ENCODE assay signal across 12 cellular contexts in genomic region chr3:38040400-38040799, GRCh38. TPM values are rescaled to one million over a fixed set of nuclear protein-coding genes. Genes with fewer than 3 reads are reported as not detected.
DNase-seq lines count a peak whose midpoint lies in the region; ATAC-seq and TF ChIP-seq lines count a peak whose summit lies in the region.
"Had no signal": no experiment of that assay in that cellular context is flagged by ENCODE, and none has a peak within 500 bp of the region (broad histone marks: within the 10 kb centered on the region; RNA-seq: fewer than 3 reads in every experiment).

No MANE protein-coding gene starts in this region.

- no peak for DNase-seq in activated T-cell treated with anti-CD3 and anti-CD28 coated beads, Interleukin-2, amount 50 U/mL, for 72 hours
- DNase-seq in activated T-cell treated with anti-CD3 and anti-CD28 coated beads for 4 hours (no peak), left colon (peak; percentile 39 to 53), testis (no peak), mesenchymal stem cell (no peak), NCI-H748 treated with DMSO at 0.1 percent for 48 hours (lab: John Stamatoyannopoulos, UW) (no peak)
- DNase-seq in activated T-helper 1 cell treated with anti-CD3 and anti-CD28 coated beads, Interleukin-12 subunit alpha, Interleukin-12 subunit beta, Interleukin-2, Interleukin-4 antibody, amounts not matched to agents 30 ng/mL and 10 ng/mL and 1 ng/mL, durations not matched to agents 14 hours and 24 hours and 36 hours (ENCODE audit: low spot score): no peak
- DNase-seq: NCI-H1436, NCI-H510A had no signal

- intact Hi-C loops in activated T-helper 1 cell treated with anti-CD3 and anti-CD28 coated beads, Interleukin-12 subunit alpha, Interleukin-12 subunit beta, Interleukin-2, Interleukin-4 antibody, amounts not matched to agents 30 ng/mL and 10 ng/mL and 1 ng/mL, durations not matched to agents 14 hours and 24 hours and 36 hours (cut with micrococcal nuclease): no loop called here
- intact Hi-C loops in left colon (cut with DNase I, micrococcal nuclease): loop anchor here in 1 of 2 donors (10.0 kb wide), 1 partner anchor 64 kb away; no protein-coding TSS in a partner anchor
- intact Hi-C loops in testis (cut with DNase I; ENCODE audit: low total_unique reads): no loop called here

- H3K27ac Mint-ChIP-seq in activated T-cell treated with anti-CD3 and anti-CD28 coated beads, Interleukin-2, amount 50 U/mL, for 72 hours: no peak overlapping the region
- peak overlapping the region; percentile 93 for H3K27ac Mint-ChIP-seq in activated T-helper 1 cell treated with anti-CD3 and anti-CD28 coated beads, Interleukin-12 subunit alpha, Interleukin-12 subunit beta, Interleukin-2, Interleukin-4 antibody, amounts not matched to agents 30 ng/mL and 10 ng/mL and 1 ng/mL, durations not matched to agents 14 hours and 24 hours and 36 hours

- H3K9me3 ChIP-seq in testis (no peaks in the 10 kb centered on the region), mesenchymal stem cell (ENCODE audit: control insufficient read depth, low read length) (no peaks in the 10 kb centered on the region)
- H3K9me3 ChIP-seq: lower lobe of right lung had no signal

- no peak overlapping the region for H3K23ac ChIP-seq in mesenchymal stem cell (ENCODE audit: low read length in 2 of 2)

- no peaks in the 10 kb centered on the region for H3K36me3 ChIP-seq in testis (ENCODE audit: low read depth, missing control alignments)
- no peaks in the 10 kb centered on the region for H3K36me3 ChIP-seq in mesenchymal stem cell (ENCODE audit: control insufficient read depth in 1 of 2, insufficient read depth in 2 of 2, low read depth in 1 of 2, low read length in 2 of 2)
- H3K36me3 ChIP-seq: lower lobe of right lung had no signal

- H3K9ac ChIP-seq in mesenchymal stem cell (ENCODE audit: low read length): no peak overlapping the region

- H3K4me1 ChIP-seq in testis: peaks cover 12% of the 10 kb centered on the region
- H3K4me1 ChIP-seq in mesenchymal stem cell (ENCODE audit: control insufficient read depth, insufficient read depth, low read depth, low read length): peaks cover 8% of the 10 kb centered on the region

- TF ChIP-seq CTCF in testis (IDR thresholded peaks at IDR 0.05): no peak

- H2BK15ac ChIP-seq in mesenchymal stem cell (ENCODE audit: low read depth, poor library complexity, severe bottlenecking): no peak overlapping the region

- no peak overlapping the region for H2BK12ac ChIP-seq in mesenchymal stem cell (ENCODE audit: low read length in 2 of 2)

- no peaks in the 10 kb centered on the region for H3K79me1 ChIP-seq in mesenchymal stem cell (replicated peaks; ENCODE audit: low read length, poor library complexity, severe bottlenecking)

- H2BK120ac ChIP-seq in mesenchymal stem cell (ENCODE audit: low read depth, low read length): no peak overlapping the region

- H3K4me1 Mint-ChIP-seq in activated T-cell treated with anti-CD3 and anti-CD28 coated beads, Interleukin-2, amount 50 U/mL, for 72 hours (ENCODE audit: low read depth): peaks cover 29% of the 10 kb centered on the region
- H3K4me1 Mint-ChIP-seq in activated T-helper 1 cell treated with anti-CD3 and anti-CD28 coated beads, Interleukin-12 subunit alpha, Interleukin-12 subunit beta, Interleukin-2, Interleukin-4 antibody, amounts not matched to agents 30 ng/mL and 10 ng/mL and 1 ng/mL, durations not matched to agents 14 hours and 24 hours and 36 hours (ENCODE audit: low read depth): peaks cover 36% of the 10 kb centered on the region

- no peak overlapping the region for H4K8ac ChIP-seq in mesenchymal stem cell (ENCODE audit: low read length)

- peaks cover 6 to 8% of the 10 kb centered on the region in 2 donors for H3K9me3 Mint-ChIP-seq in activated T-cell treated with anti-CD3 and anti-CD28 coated beads, Interleukin-2, amount 50 U/mL, for 72 hours
- peaks cover 13% of the 10 kb centered on the region for H3K9me3 Mint-ChIP-seq in activated T-helper 1 cell treated with anti-CD3 and anti-CD28 coated beads, Interleukin-12 subunit alpha, Interleukin-12 subunit beta, Interleukin-2, Interleukin-4 antibody, amounts not matched to agents 30 ng/mL and 10 ng/mL and 1 ng/mL, durations not matched to agents 14 hours and 24 hours and 36 hours

- no peak overlapping the region for H4K91ac ChIP-seq in mesenchymal stem cell (ENCODE audit: low read length)

- ATAC-seq in activated T-cell treated with anti-CD3 and anti-CD28 coated beads, Interleukin-2, amount 50 U/mL, for 72 hours (replicated peaks in 1 of 2): no peak
- ATAC-seq in left colon: peak; percentile 78
- ATAC-seq in HG02852 (IDR thresholded peaks at IDR 0.05; ENCODE audit: unreplicated experiment): no peak

- no peaks in the 10 kb centered on the region for H3K27me3 ChIP-seq in testis
- peaks cover 14 to 17% of the 10 kb centered on the region in 2 experiments for H3K27me3 ChIP-seq in mesenchymal stem cell (ENCODE audit: control insufficient read depth in 1 of 2, insufficient read depth in 1 of 2, low read length in 2 of 2)

- TF ChIP-seq POLR2A in testis (IDR thresholded peaks at IDR 0.05): no peak

- H3K4ac ChIP-seq in mesenchymal stem cell (ENCODE audit: low read depth in 1 of 2, low read length in 2 of 2): no peak overlapping the region

- peaks cover 10 to 12% of the 10 kb centered on the region in 2 donors for H3K36me3 Mint-ChIP-seq in activated T-cell treated with anti-CD3 and anti-CD28 coated beads, Interleukin-2, amount 50 U/mL, for 72 hours (ENCODE audit: insufficient read depth in 2 of 2)
- peaks cover 10% of the 10 kb centered on the region for H3K36me3 Mint-ChIP-seq in activated T-helper 1 cell treated with anti-CD3 and anti-CD28 coated beads, Interleukin-12 subunit alpha, Interleukin-12 subunit beta, Interleukin-2, Interleukin-4 antibody, amounts not matched to agents 30 ng/mL and 10 ng/mL and 1 ng/mL, durations not matched to agents 14 hours and 24 hours and 36 hours (ENCODE audit: low read depth)

- 47 to 66% methylated on average over 5 of the region's 5 CpGs for WGBS in testis, 2 donors
- WGBS in mesenchymal stem cell: 86% methylated on average over 4 of the region's 5 CpGs

- H3K27me3 Mint-ChIP-seq in activated T-cell treated with anti-CD3 and anti-CD28 coated beads, Interleukin-2, amount 50 U/mL, for 72 hours (ENCODE audit: low read depth): peaks cover 7% of the 10 kb centered on the region
- H3K27me3 Mint-ChIP-seq in activated T-helper 1 cell treated with anti-CD3 and anti-CD28 coated beads, Interleukin-12 subunit alpha, Interleukin-12 subunit beta, Interleukin-2, Interleukin-4 antibody, amounts not matched to agents 30 ng/mL and 10 ng/mL and 1 ng/mL, durations not matched to agents 14 hours and 24 hours and 36 hours (ENCODE audit: insufficient read depth): peaks cover 8% of the 10 kb centered on the region

- H3K4me3 ChIP-seq in testis (peak overlapping the region in 1 of 2 donors; percentile 55), mesenchymal stem cell (ENCODE audit: insufficient read depth in 1 of 2, low read depth in 1 of 2, low read length in 2 of 2) (no peak overlapping the region)

- H3K4me2 ChIP-seq in mesenchymal stem cell (ENCODE audit: low read length, poor library complexity, severe bottlenecking): no peak overlapping the region

- H2AK5ac ChIP-seq in mesenchymal stem cell (ENCODE audit: low read length, severe bottlenecking): no peak overlapping the region

- H3K18ac ChIP-seq in mesenchymal stem cell (ENCODE audit: low read depth in 1 of 2, low read length in 2 of 2): no peak overlapping the region

- peak overlapping the region; percentile 57 to 74 for H3K27ac ChIP-seq in testis
- H3K27ac ChIP-seq in mesenchymal stem cell (ENCODE audit: low read length, poor library complexity, severe bottlenecking): no peak overlapping the region
- H3K27ac ChIP-seq: RWPE1 had no signal

- no peak overlapping the region for H2BK5ac ChIP-seq in mesenchymal stem cell (ENCODE audit: low read depth, low read length, poor library complexity, severe bottlenecking)

- no peak overlapping the region for H3K14ac ChIP-seq in mesenchymal stem cell (ENCODE audit: low read length in 2 of 2)

- H2AFZ ChIP-seq in mesenchymal stem cell (ENCODE audit: low read depth, low read length): no peak overlapping the region

- H3K4me3 Mint-ChIP-seq in activated T-cell treated with anti-CD3 and anti-CD28 coated beads, Interleukin-2, amount 50 U/mL, for 72 hours: peak overlapping the region; percentile 86
- H3K4me3 Mint-ChIP-seq in activated T-helper 1 cell treated with anti-CD3 and anti-CD28 coated beads, Interleukin-12 subunit alpha, Interleukin-12 subunit beta, Interleukin-2, Interleukin-4 antibody, amounts not matched to agents 30 ng/mL and 10 ng/mL and 1 ng/mL, durations not matched to agents 14 hours and 24 hours and 36 hours: peak overlapping the region; percentile 75

RNA-seq across cellular contexts. Expression of gene DLEC1, which starts 1.4 kb away (rescaled TPM):
- under 1 TPM; 0.43 to 0.81 TPM for total RNA-seq in activated T-cell treated with anti-CD3 and anti-CD28 coated beads, Interleukin-2, amount 50 U/mL, for 72 hours
- 0.10 and 0.12 TPM in 2 replicates for total RNA-seq in activated T-helper 1 cell treated with anti-CD3 and anti-CD28 coated beads, Interleukin-12 subunit alpha, Interleukin-12 subunit beta, Interleukin-2, Interleukin-4 antibody, amounts not matched to agents 30 ng/mL and 10 ng/mL and 1 ng/mL, durations not matched to agents 14 hours and 24 hours and 36 hours
- total RNA-seq in left colon: 1 to 10 TPM; 1.5 to 2.1 TPM
- 10 to 100 TPM; 32.3 to 40.8 TPM for total RNA-seq in testis
- polyA plus RNA-seq in testis (ENCODE audit: insufficient read depth, low read depth, low replicate concordance): 36.9 TPM
- 0.01 TPM for polyA plus RNA-seq in mesenchymal stem cell (2013, experiment 1 of 2)
- polyA plus RNA-seq in mesenchymal stem cell (2013, experiment 2 of 2): 0.01 TPM

RNA-seq across cellular contexts. Expression of gene PLCD1, which starts 11.0 kb away (rescaled TPM):
- 10 to 100 TPM; 15.4 to 16.8 TPM for total RNA-seq in activated T-cell treated with anti-CD3 and anti-CD28 coated beads, Interleukin-2, amount 50 U/mL, for 72 hours
- 3.9 and 4.3 TPM in 2 replicates for total RNA-seq in activated T-helper 1 cell treated with anti-CD3 and anti-CD28 coated beads, Interleukin-12 subunit alpha, Interleukin-12 subunit beta, Interleukin-2, Interleukin-4 antibody, amounts not matched to agents 30 ng/mL and 10 ng/mL and 1 ng/mL, durations not matched to agents 14 hours and 24 hours and 36 hours
- total RNA-seq in left colon (100 to 1,000 TPM in 1 of 2 donors, 10 to 100 TPM in 1; 80.2 to 114 TPM), testis (100 to 1,000 TPM; 155 to 228 TPM)
- polyA plus RNA-seq in testis (ENCODE audit: insufficient read depth, low read depth, low replicate concordance): 88.4 TPM
- polyA plus RNA-seq in mesenchymal stem cell (2013, experiment 1 of 2): 16.1 TPM
- 16.2 TPM for polyA plus RNA-seq in mesenchymal stem cell (2013, experiment 2 of 2)

RNA-seq across cellular contexts. Expression of gene VILL, which starts 49.8 kb away (rescaled TPM):
- 10 to 100 TPM; 12.5 to 16.1 TPM for total RNA-seq in activated T-cell treated with anti-CD3 and anti-CD28 coated beads, Interleukin-2, amount 50 U/mL, for 72 hours
- 11.6 and 13.4 TPM in 2 replicates for total RNA-seq in activated T-helper 1 cell treated with anti-CD3 and anti-CD28 coated beads, Interleukin-12 subunit alpha, Interleukin-12 subunit beta, Interleukin-2, Interleukin-4 antibody, amounts not matched to agents 30 ng/mL and 10 ng/mL and 1 ng/mL, durations not matched to agents 14 hours and 24 hours and 36 hours
- 100 to 1,000 TPM; 174 to 184 TPM for total RNA-seq in left colon
- total RNA-seq in testis: 10 to 100 TPM; 16.3 to 17.4 TPM
- 9.5 TPM for polyA plus RNA-seq in testis (ENCODE audit: insufficient read depth, low read depth, low replicate concordance)
- 0.98 TPM for polyA plus RNA-seq in mesenchymal stem cell (2013, experiment 1 of 2)
- polyA plus RNA-seq in mesenchymal stem cell (2013, experiment 2 of 2): 1.0 TPM

Comparison
In these comparisons a context has a peak if more than half of its experiments do, and no peak if none do; other contexts are left out.
1. DNase-seq: peak in left colon (2 of 2); none in activated T-cell treated with anti-CD3 and anti-CD28 coated beads, Interleukin-2, amount 50 U/mL, for 72 hours (0 of 2), activated T-cell treated with anti-CD3 and anti-CD28 coated beads for 4 hours (single experiment), activated T-helper 1 cell treated with anti-CD3 and anti-CD28 coated beads, Interleukin-12 subunit alpha, Interleukin-12 subunit beta, Interleukin-2, Interleukin-4 antibody, amounts not matched to agents 30 ng/mL and 10 ng/mL and 1 ng/mL, durations not matched to agents 14 hours and 24 hours and 36 hours (single experiment), testis (single experiment), mesenchymal stem cell (single experiment) and NCI-H748 treated with DMSO at 0.1 percent for 48 hours (single experiment).
2. RNA of gene DLEC1, which starts 1.4 kb away (total RNA-seq): 32.3 to 40.8 TPM in testis; 1.5 to 2.1 TPM in left colon, 0.43 to 0.81 TPM in activated T-cell treated with anti-CD3 and anti-CD28 coated beads, Interleukin-2, amount 50 U/mL, for 72 hours and 0.10 to 0.12 TPM in activated T-helper 1 cell treated with anti-CD3 and anti-CD28 coated beads, Interleukin-12 subunit alpha, Interleukin-12 subunit beta, Interleukin-2, Interleukin-4 antibody, amounts not matched to agents 30 ng/mL and 10 ng/mL and 1 ng/mL, durations not matched to agents 14 hours and 24 hours and 36 hours; every median in the first group is over 10 times any median in the second.
3. RNA of gene PLCD1, which starts 11.0 kb away (total RNA-seq): 155 to 228 TPM in testis and 80.2 to 114 TPM in left colon; 15.4 to 16.8 TPM in activated T-cell treated with anti-CD3 and anti-CD28 coated beads, Interleukin-2, amount 50 U/mL, for 72 hours and 3.9 to 4.3 TPM in activated T-helper 1 cell treated with anti-CD3 and anti-CD28 coated beads, Interleukin-12 subunit alpha, Interleukin-12 subunit beta, Interleukin-2, Interleukin-4 antibody, amounts not matched to agents 30 ng/mL and 10 ng/mL and 1 ng/mL, durations not matched to agents 14 hours and 24 hours and 36 hours; every median in the first group is over 4 times any median in the second.
4. RNA of gene VILL, which starts 49.8 kb away (total RNA-seq): 174 to 184 TPM in left colon; 16.3 to 17.4 TPM in testis, 12.5 to 16.1 TPM in activated T-cell treated with anti-CD3 and anti-CD28 coated beads, Interleukin-2, amount 50 U/mL, for 72 hours and 11.6 to 13.4 TPM in activated T-helper 1 cell treated with anti-CD3 and anti-CD28 coated beads, Interleukin-12 subunit alpha, Interleukin-12 subunit beta, Interleukin-2, Interleukin-4 antibody, amounts not matched to agents 30 ng/mL and 10 ng/mL and 1 ng/mL, durations not matched to agents 14 hours and 24 hours and 36 hours; every median in the first group is over 4 times any median in the second.